8 cellular contexts compared by ENCODE assay signal in the genomic region with DNA sequence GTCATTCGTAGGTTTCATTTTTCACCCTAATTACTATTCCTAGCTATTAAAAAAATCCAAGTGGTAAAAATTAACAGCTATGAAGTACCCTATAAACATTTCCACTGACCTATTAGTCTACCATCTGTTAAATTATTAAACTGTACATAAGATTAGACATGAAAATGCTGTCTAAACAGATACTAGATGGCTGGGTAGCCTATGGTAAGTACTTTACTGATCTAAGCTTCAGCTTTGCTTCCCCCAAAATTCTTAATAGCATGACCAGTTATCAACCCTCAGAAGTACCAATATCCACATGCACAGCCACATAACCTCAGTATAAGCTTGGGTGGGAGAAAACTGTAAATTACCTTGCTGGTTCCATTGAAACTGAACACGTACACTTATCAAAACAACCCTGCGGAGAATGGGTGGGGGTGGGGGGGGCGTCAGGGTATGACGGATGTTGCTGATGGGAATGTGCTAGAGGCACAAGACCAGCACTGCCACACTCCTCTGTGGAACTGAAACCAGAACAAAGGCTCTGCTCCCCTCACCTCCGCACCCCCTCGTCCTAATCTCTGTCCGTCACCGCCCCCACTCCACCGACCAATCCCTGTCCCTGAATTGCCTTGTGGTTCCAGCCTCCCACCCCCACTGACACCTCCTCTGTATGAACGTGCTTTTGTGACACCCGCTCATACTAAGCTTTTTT. TPM values are rescaled to one million over a fixed set of nuclear protein-coding genes. Genes with fewer than 3 reads are reported as not detected.
DNase-seq lines count a peak whose midpoint lies in the region; ATAC-seq and TF ChIP-seq lines count a peak whose summit lies in the region.

No MANE protein-coding gene starts in this region.

- no peaks in the 10 kb centered on the region for H3K9me3 Mint-ChIP-seq in nephron

- peak overlapping the region in 2 of 3 experiments; percentile 28 to 50 for H3K4me3 Mint-ChIP-seq in nephron

- ATAC-seq in HG02623 (IDR thresholded peaks at IDR 0.05; ENCODE audit: unreplicated experiment): peak; percentile 58

- peaks cover 34% of the 10 kb centered on the region for H3K4me1 Mint-ChIP-seq in nephron

- H3K27me3 Mint-ChIP-seq in nephron (ENCODE audit: low read depth): no peaks in the 10 kb centered on the region

- no peaks in the 10 kb centered on the region for H3K36me3 Mint-ChIP-seq in nephron (ENCODE audit: low read depth)

- no peak for TF ChIP-seq CTCF in GM13977 (IDR thresholded peaks at IDR 0.05; ENCODE audit: extremely low read depth, insufficient read depth, missing control alignments)
- no peak for TF ChIP-seq CTCF in nephron (IDR thresholded peaks at IDR 0.05; ENCODE audit: unreplicated experiment in 3 of 3)

- peak overlapping the region; percentile 36 to 91 (median 88) for H3K27ac Mint-ChIP-seq in nephron

- in situ Hi-C loops in GM13977 (cut with MboI; ENCODE audit: low pct_unique_long_range_greater_than_20kb, low sequenced_read_pairs, unreplicated experiment): no loop called here
- in situ Hi-C loops in G401 (cut with HindIII; ENCODE audit: low sequenced_read_pairs): no loop called here

- DNase-seq in GM13977 (ENCODE audit: low spot score): peak; percentile 76
- DNase-seq in OCI-M2 (lab: John Stamatoyannopoulos, UW; ENCODE audit: unreplicated experiment): peak; percentile 71
- DNase-seq in activated gamma-delta T cell treated with Interleukin-2 at 50 U/mL for 16 hours: peak; percentile 74
- no peak for DNase-seq in hepatic stellate cell (ENCODE audit: low spot score)
- no peak for DNase-seq in NCI-H1048 (lab: John Stamatoyannopoulos, UW)
- no peak for DNase-seq in G401 (ENCODE audit: low spot score)

RNA-seq across cellular contexts. Expression of gene B4GALT5, which starts 45.3 kb away (rescaled TPM):
- total RNA-seq in G401 (2014; rRNA removed; shearing (Covaris generic)): 25.5 and 38.4 TPM in 2 replicates

Comparison
In these comparisons a context has a peak if more than half of its experiments do, and no peak if none do; other contexts are left out.
1. DNase-seq: peak in GM13977 (single experiment), OCI-M2 (single experiment) and activated gamma-delta T cell treated with Interleukin-2 at 50 U/mL for 16 hours (single experiment); none in hepatic stellate cell (single experiment), NCI-H1048 (single experiment) and G401 (single experiment).